Comparison of ENCODE assay signal across 21 cellular contexts in genomic region chrX:47231167-47231566, GRCh38. TPM values are rescaled to one million over a fixed set of nuclear protein-coding genes. Genes with fewer than 3 reads are reported as not detected.
A peak's percentile ranks its signal among the peaks of the same experiment; 100 is the strongest.
DNase-seq lines count a peak whose midpoint lies in the region; ATAC-seq and TF ChIP-seq lines count a peak whose summit lies in the region.
"Had no signal": no experiment of that assay in that cellular context is flagged by ENCODE, and none has a peak within 500 bp of the region (broad histone marks: within the 10 kb centered on the region; RNA-seq: fewer than 3 reads in every experiment).

No MANE protein-coding gene starts in this region.

- no peak overlapping the region for H3K4me2 ChIP-seq in H9 (ENCODE audit: insufficient read depth, insufficient read length, low read length)
- H3K4me2 ChIP-seq: GM23338 had no signal

- H3K79me1 ChIP-seq in H9 (ENCODE audit: insufficient read depth, low read depth, low read length, poor library complexity, severe bottlenecking), result no peaks in the 10 kb centered on the region

- DNase-seq in activated naive CD4-positive, alpha-beta T cell treated with anti-CD3 and anti-CD28 coated beads for 36 hours, result no peak
- DNase-seq in activated naive CD4-positive, alpha-beta T cell treated with anti-CD3 and anti-CD28 coated beads, Interleukin-2, amount 50 U/mL, for 72 hours (ENCODE audit: low spot score in 2 of 2), result no peak
- DNase-seq in H9, result no peak
- DNase-seq in chondrocyte (ENCODE audit: low spot score), result no peak
- no peak for DNase-seq in osteocyte (ENCODE audit: extremely low spot score, unreplicated experiment)
- DNase-seq in kidney glomerular epithelial cell (lab: John Stamatoyannopoulos, UW), result no peak
- DNase-seq in stimulated activated naive B cell treated with anti-CD40 and anti-IgM and Interleukin-4, amounts not matched to agents 10 μg/mL and 1 μg/mL and 100 μg/mL, for 72 hours, result no peak
- no peak for DNase-seq in NCI-H1417 treated with DMSO at 0.1 percent for 48 hours (lab: John Stamatoyannopoulos, UW)
- DNase-seq: central memory CD4-positive, alpha-beta T cell; Kasumi-1; mesendoderm; NCI-H1105 treated with DMSO at 0.1 percent for 48 hours; NCI-H524; retina; SHP77; stimulated activated CD4-positive, alpha-beta T cell treated with anti-CD3 and anti-CD28 coated beads, Interleukin-12 subunit alpha, Interleukin-12 subunit beta, amount 100 ng/mL, for 4 hours; WERI-Rb-1 had no signal

- H4K5ac ChIP-seq in H9 (ENCODE audit: insufficient read length, low read depth, low read length), result no peak overlapping the region

- CTCF ChIA-PET in activated naive CD4-positive, alpha-beta T cell treated with anti-CD3 and anti-CD28 coated beads for 36 hours (lab: Charles Lee), result interaction anchor here (0.6 kb wide), 1 partner anchor 12 kb away, joined by 4 read pairs; no protein-coding TSS in a partner anchor

- peaks cover 18% of the 10 kb centered on the region for H3K36me3 Mint-ChIP-seq in activated naive CD4-positive, alpha-beta T cell treated with anti-CD3 and anti-CD28 coated beads for 36 hours (ENCODE audit: low read depth)
- H3K36me3 Mint-ChIP-seq in activated naive CD4-positive, alpha-beta T cell treated with anti-CD3 and anti-CD28 coated beads, Interleukin-2, amount 50 U/mL, for 72 hours, result peaks cover 5 to 7% of the 10 kb centered on the region in 2 donors
- H3K36me3 Mint-ChIP-seq in H9 (ENCODE audit: insufficient read depth in 1 of 3, low read depth in 3 of 3) (peaks cover 24 to 43% (median 33%) of the 10 kb centered on the region in 3 experiments), chondrocyte (ENCODE audit: low read depth) (peaks cover 21% of the 10 kb centered on the region), osteocyte (ENCODE audit: unreplicated experiment) (peaks cover 30% of the 10 kb centered on the region)
- peaks cover 22 to 45% of the 10 kb centered on the region in 2 donors for H3K36me3 Mint-ChIP-seq in stimulated activated naive B cell treated with anti-CD40 and anti-IgM and Interleukin-4, amounts not matched to agents 10 μg/mL and 1 μg/mL and 100 μg/mL, for 72 hours

- no CpG with 5 or more reads among the region's 2 CpGs for WGBS in H9 (ENCODE audit: extremely low coverage, insufficient read length, low lambda C conversion rate)

- H3K27ac Mint-ChIP-seq in activated naive CD4-positive, alpha-beta T cell treated with anti-CD3 and anti-CD28 coated beads for 36 hours, result peak overlapping the region; percentile 31
- peak overlapping the region in 1 of 2 donors; percentile 69 for H3K27ac Mint-ChIP-seq in activated naive CD4-positive, alpha-beta T cell treated with anti-CD3 and anti-CD28 coated beads, Interleukin-2, amount 50 U/mL, for 72 hours
- no peak overlapping the region; a peak in 2 of 7 replicates for H3K27ac Mint-ChIP-seq in H9
- H3K27ac Mint-ChIP-seq in chondrocyte (ENCODE audit: unreplicated experiment), result peak overlapping the region; percentile 100
- peak overlapping the region; percentile 15 for H3K27ac Mint-ChIP-seq in osteocyte (ENCODE audit: unreplicated experiment)
- H3K27ac Mint-ChIP-seq in stimulated activated naive B cell treated with anti-CD40 and anti-IgM and Interleukin-4, amounts not matched to agents 10 μg/mL and 1 μg/mL and 100 μg/mL, for 72 hours, result no peak overlapping the region
- H3K27ac Mint-ChIP-seq: GM23338 had no signal

- H3K4me3 Mint-ChIP-seq in activated naive CD4-positive, alpha-beta T cell treated with anti-CD3 and anti-CD28 coated beads for 36 hours, result no peak overlapping the region
- peak overlapping the region; percentile 24 to 100; a peak in 2 of 5 replicates for H3K4me3 Mint-ChIP-seq in H9
- H3K4me3 Mint-ChIP-seq in chondrocyte (ENCODE audit: unreplicated experiment), result no peak overlapping the region
- H3K4me3 Mint-ChIP-seq in osteocyte (ENCODE audit: unreplicated experiment), result peak overlapping the region; percentile 10
- H3K4me3 Mint-ChIP-seq in stimulated activated naive B cell treated with anti-CD40 and anti-IgM and Interleukin-4, amounts not matched to agents 10 μg/mL and 1 μg/mL and 100 μg/mL, for 72 hours, result peak overlapping the region in 1 of 2 donors; percentile 3

- H4K91ac ChIP-seq in H9 (ENCODE audit: insufficient read length, low read depth, low read length), result no peak overlapping the region

- no peak for ATAC-seq in activated naive CD4-positive, alpha-beta T cell treated with anti-CD3 and anti-CD28 coated beads, Interleukin-2, amount 50 U/mL, for 72 hours
- ATAC-seq in stimulated activated naive B cell treated with anti-CD40 and anti-IgM and Interleukin-4, amounts not matched to agents 10 μg/mL and 1 μg/mL and 100 μg/mL, for 72 hours (replicated peaks), result no peak
- ATAC-seq: esophagus mucosa, gastroesophageal sphincter, GM23338 had no signal

- H2BK20ac ChIP-seq in H9 (ENCODE audit: low read depth, low read length, poor library complexity, severe bottlenecking), result no peak overlapping the region

- H3K56ac ChIP-seq in H9 (ENCODE audit: insufficient read length, low read depth, low read length), result no peak overlapping the region

- no peak overlapping the region for H3K27ac ChIP-seq in H9 (ENCODE audit: insufficient read length, low read depth, low read length)
- H3K27ac ChIP-seq: WERI-Rb-1 had no signal

- no peak overlapping the region for H2BK5ac ChIP-seq in H9 (ENCODE audit: insufficient read length, low read length)

- no peaks in the 10 kb centered on the region for H3K9me3 Mint-ChIP-seq in activated naive CD4-positive, alpha-beta T cell treated with anti-CD3 and anti-CD28 coated beads for 36 hours
- H3K9me3 Mint-ChIP-seq in activated naive CD4-positive, alpha-beta T cell treated with anti-CD3 and anti-CD28 coated beads, Interleukin-2, amount 50 U/mL, for 72 hours, result no peaks in the 10 kb centered on the region
- H3K9me3 Mint-ChIP-seq in H9 (no peaks in the 10 kb centered on the region; a peak in 1 of 5 replicates), chondrocyte (ENCODE audit: low read depth) (no peaks in the 10 kb centered on the region), osteocyte (ENCODE audit: unreplicated experiment) (no peaks in the 10 kb centered on the region)
- H3K9me3 Mint-ChIP-seq in stimulated activated naive B cell treated with anti-CD40 and anti-IgM and Interleukin-4, amounts not matched to agents 10 μg/mL and 1 μg/mL and 100 μg/mL, for 72 hours, result no peaks in the 10 kb centered on the region
- H3K9me3 Mint-ChIP-seq: GM23338 had no signal

- H3K27me3 Mint-ChIP-seq in activated naive CD4-positive, alpha-beta T cell treated with anti-CD3 and anti-CD28 coated beads for 36 hours (ENCODE audit: low read depth), result no peaks in the 10 kb centered on the region
- H3K27me3 Mint-ChIP-seq in H9 (ENCODE audit: low read depth), result peaks cover 2% of the 10 kb centered on the region; the same call in 1 of the 2 replicates
- H3K27me3 Mint-ChIP-seq in chondrocyte (ENCODE audit: low read depth), result no peaks in the 10 kb centered on the region
- no peaks in the 10 kb centered on the region for H3K27me3 Mint-ChIP-seq in osteocyte (ENCODE audit: unreplicated experiment)
- no peaks in the 10 kb centered on the region for H3K27me3 Mint-ChIP-seq in stimulated activated naive B cell treated with anti-CD40 and anti-IgM and Interleukin-4, amounts not matched to agents 10 μg/mL and 1 μg/mL and 100 μg/mL, for 72 hours

- H3K4me1 ChIP-seq in H9 (ENCODE audit: insufficient read depth, low read length), result 0 out of 2 replicates have a peak, but pooled peaks cover 2% of the 10 kb centered on the region

- H3K4me1 Mint-ChIP-seq in activated naive CD4-positive, alpha-beta T cell treated with anti-CD3 and anti-CD28 coated beads for 36 hours (ENCODE audit: low read depth), result peaks cover 13% of the 10 kb centered on the region
- H3K4me1 Mint-ChIP-seq in H9 (peaks cover 5 to 24% of the 10 kb centered on the region in 2 experiments), chondrocyte (ENCODE audit: low read depth) (peaks cover 31% of the 10 kb centered on the region), osteocyte (ENCODE audit: unreplicated experiment) (peaks cover 26% of the 10 kb centered on the region)
- H3K4me1 Mint-ChIP-seq in stimulated activated naive B cell treated with anti-CD40 and anti-IgM and Interleukin-4, amounts not matched to agents 10 μg/mL and 1 μg/mL and 100 μg/mL, for 72 hours, result peaks cover 8 to 9% of the 10 kb centered on the region in 2 donors

- H2AFZ ChIP-seq in H9 (ENCODE audit: low read length), result no peak overlapping the region
- H2AFZ ChIP-seq: GM23338 had no signal

- no peak overlapping the region for H3T11ph ChIP-seq in H9 (ENCODE audit: low read length)

- no peaks in the 10 kb centered on the region for H3K27me3 ChIP-seq in H9 (ENCODE audit: insufficient read depth, low read length)
- H3K27me3 ChIP-seq: gastroesophageal sphincter had no signal

- H2BK15ac ChIP-seq in H9 (ENCODE audit: low read depth, low read length), result no peak overlapping the region

- TF ChIP-seq CTCF in H9 (conservative IDR thresholded peaks at IDR 0.05) (no peak), chondrocyte (IDR thresholded peaks at IDR 0.05) (no peak), osteocyte (IDR thresholded peaks at IDR 0.05) (no peak)

- H3K79me2 ChIP-seq in H9 (ENCODE audit: insufficient read depth, low read length), result peaks cover 15% of the 10 kb centered on the region; the same call in 1 of the 2 replicates

- no peak overlapping the region for H2BK120ac ChIP-seq in H9 (ENCODE audit: low read depth, low read length, poor library complexity, severe bottlenecking)

- no peak overlapping the region for H4K8ac ChIP-seq in H9 (replicated peaks; ENCODE audit: insufficient read length, low read depth, low read length)

- H3K9me3 ChIP-seq in H9 (ENCODE audit: control insufficient read depth, low read depth, low read length), result no peaks in the 10 kb centered on the region
- H3K9me3 ChIP-seq: gastroesophageal sphincter, thoracic aorta had no signal

- intact Hi-C loops in activated naive CD4-positive, alpha-beta T cell treated with anti-CD3 and anti-CD28 coated beads for 36 hours (cut with micrococcal nuclease), result no loop called here

- no peak overlapping the region for H2AK5ac ChIP-seq in H9 (ENCODE audit: insufficient read length, low read length)

- H3K23ac ChIP-seq in H9 (ENCODE audit: insufficient read length, low read depth, low read length), result no peak overlapping the region

- no peak overlapping the region for H3K4ac ChIP-seq in H9 (ENCODE audit: low read depth, low read length)

- H2BK12ac ChIP-seq in H9 (ENCODE audit: insufficient read length, low read depth, low read length), result no peak overlapping the region

- peaks cover 2% of the 10 kb centered on the region for H4K20me1 ChIP-seq in H9 (ENCODE audit: control insufficient read depth, insufficient read depth, insufficient read length)

- H3K14ac ChIP-seq in H9 (ENCODE audit: insufficient read depth, low read length), result no peak overlapping the region

- no peak overlapping the region for H3K9ac ChIP-seq in H9 (ENCODE audit: extremely low read depth, insufficient read length, low read length)

- H3K18ac ChIP-seq in H9 (ENCODE audit: insufficient read length, low read depth, low read length), result no peak overlapping the region

- H3K23me2 ChIP-seq in H9 (ENCODE audit: insufficient read length, low read depth, low read length, poor library complexity, severe bottlenecking), result peaks cover 5% of the 10 kb centered on the region

RNA-seq across cellular contexts. Expression of gene USP11, which starts 1.6 kb away (rescaled TPM):
- 10 to 100 TPM; 12.2 to 12.4 TPM for total RNA-seq in activated naive CD4-positive, alpha-beta T cell treated with anti-CD3 and anti-CD28 coated beads for 36 hours
- 10 to 100 TPM; 14.5 to 22.2 TPM for total RNA-seq in activated naive CD4-positive, alpha-beta T cell treated with anti-CD3 and anti-CD28 coated beads, Interleukin-2, amount 50 U/mL, for 72 hours
- total RNA-seq in H9 (2021), result 150 and 153 TPM in 2 replicates
- 151 to 189 TPM (median 157 TPM) in 3 replicates for total RNA-seq in chondrocyte
- 194 and 203 TPM in 2 replicates for total RNA-seq in osteocyte

RNA-seq across cellular contexts. Expression of gene CDK16, which starts 12.7 kb away (rescaled TPM):
- 10 to 100 TPM; 85.3 to 88.3 TPM for total RNA-seq in activated naive CD4-positive, alpha-beta T cell treated with anti-CD3 and anti-CD28 coated beads for 36 hours
- 10 to 100 TPM; 69.5 to 95.8 TPM for total RNA-seq in activated naive CD4-positive, alpha-beta T cell treated with anti-CD3 and anti-CD28 coated beads, Interleukin-2, amount 50 U/mL, for 72 hours
- total RNA-seq in H9 (2021) (224 and 226 TPM in 2 replicates), chondrocyte (172 to 183 TPM (median 179 TPM) in 3 replicates), osteocyte (174 and 177 TPM in 2 replicates)

RNA-seq across cellular contexts. Expression of gene UBA1, which starts 37.5 kb away (rescaled TPM):
- total RNA-seq in activated naive CD4-positive, alpha-beta T cell treated with anti-CD3 and anti-CD28 coated beads for 36 hours, result 100 to 1,000 TPM; 246 to 251 TPM
- 100 to 1,000 TPM; 236 to 259 TPM for total RNA-seq in activated naive CD4-positive, alpha-beta T cell treated with anti-CD3 and anti-CD28 coated beads, Interleukin-2, amount 50 U/mL, for 72 hours
- 421 and 427 TPM in 2 replicates for total RNA-seq in H9 (2021)
- total RNA-seq in chondrocyte, result 299 to 312 TPM (median 311 TPM) in 3 replicates
- total RNA-seq in osteocyte, result 347 and 350 TPM in 2 replicates

Comparison
In these comparisons a context has a peak if more than half of its experiments do, and no peak if none do; other contexts are left out.
1. H3K27ac Mint-ChIP-seq: peak in activated naive CD4-positive, alpha-beta T cell treated with anti-CD3 and anti-CD28 coated beads for 36 hours (single experiment), chondrocyte (single experiment) and osteocyte (single experiment); none in H9 (0 of 3) and stimulated activated naive B cell treated with anti-CD40 and anti-IgM and Interleukin-4, amounts not matched to agents 10 μg/mL and 1 μg/mL and 100 μg/mL, for 72 hours (single experiment).
2. H3K4me3 Mint-ChIP-seq: peak in H9 (2 of 2) and osteocyte (single experiment); none in activated naive CD4-positive, alpha-beta T cell treated with anti-CD3 and anti-CD28 coated beads for 36 hours (single experiment) and chondrocyte (single experiment).